9 cellular contexts compared by ENCODE assay signal in genomic region chr4:48635310-48635709, GRCh38.
DNase-seq lines count a peak whose midpoint lies in the region; ATAC-seq and TF ChIP-seq lines count a peak whose summit lies in the region.
"Had no signal": no experiment of that assay in that cellular context is flagged by ENCODE, and none has a peak within 500 bp of the region (broad histone marks: within the 10 kb centered on the region; RNA-seq: fewer than 3 reads in every experiment).

No MANE protein-coding gene starts in this region.

- no peak overlapping the region for H3K27ac ChIP-seq in endodermal cell (ENCODE audit: low read depth, low read length)

- H3K9ac ChIP-seq in endodermal cell (ENCODE audit: extremely low read depth, low read length, poor library complexity, severe bottlenecking), result no peak overlapping the region

- no peak for TF ChIP-seq CTCF in endodermal cell (conservative IDR thresholded peaks at IDR 0.05)

- no peaks in the 10 kb centered on the region for H3K27me3 ChIP-seq in endodermal cell (ENCODE audit: control insufficient read depth, insufficient read depth, low read length, poor library complexity, severe bottlenecking)

- peak; percentile 55 for ATAC-seq in GM19463 (IDR thresholded peaks at IDR 0.05; ENCODE audit: unreplicated experiment)

- H3K9me3 ChIP-seq in endodermal cell (ENCODE audit: control insufficient read depth, low read length), result no peaks in the 10 kb centered on the region

- H3K4me3 ChIP-seq in endodermal cell (ENCODE audit: low read length), result no peak overlapping the region

- H3K36me3 ChIP-seq in endodermal cell (ENCODE audit: control insufficient read depth, insufficient read depth, low read length), result peaks cover 6% of the 10 kb centered on the region

- WGBS in endodermal cell (ENCODE audit: insufficient coverage in 1 of 2, insufficient read length in 1 of 2), 2 experiments, result 95 to 96% methylated on average over 3 of the region's 3 CpGs

- DNase-seq in AG08396 (ENCODE audit: low spot score) (peak; percentile 9), SW 1271 (lab: John Stamatoyannopoulos, UW) (peak; percentile 56 to 60), kidney glomerular epithelial cell (lab: John Stamatoyannopoulos, UW) (peak; percentile 59), NCI-H524 (lab: John Stamatoyannopoulos, UW) (no peak), NCI-H345 treated with DMSO at 0.1 percent for 48 hours (lab: John Stamatoyannopoulos, UW; ENCODE audit: unreplicated experiment) (no peak), mesenteric fat pad (ENCODE audit: low spot score) (no peak), endodermal cell (no peak)
- DNase-seq: left cardiac atrium had no signal

- peaks cover 6% of the 10 kb centered on the region for H3K36me3 Mint-ChIP-seq in endodermal cell (ENCODE audit: low read depth)

- no peak overlapping the region for H3K27ac Mint-ChIP-seq in endodermal cell

- no peak overlapping the region for H3K4me3 Mint-ChIP-seq in endodermal cell

- H3K4me1 Mint-ChIP-seq in endodermal cell, result peaks cover 3% of the 10 kb centered on the region

- no peaks in the 10 kb centered on the region for H3K27me3 Mint-ChIP-seq in endodermal cell (ENCODE audit: insufficient read depth)

- H3K9me3 Mint-ChIP-seq in endodermal cell, result no peaks in the 10 kb centered on the region

- no peaks in the 10 kb centered on the region for H3K4me1 ChIP-seq in endodermal cell (ENCODE audit: control insufficient read depth, insufficient read depth, low read length)

Comparison
In these comparisons a context has a peak if more than half of its experiments do, and no peak if none do; other contexts are left out.
1. DNase-seq: peak in AG08396 (single experiment), SW 1271 (2 of 2) and kidney glomerular epithelial cell (single experiment); none in NCI-H524 (0 of 2), NCI-H345 treated with DMSO at 0.1 percent for 48 hours (single experiment), mesenteric fat pad (single experiment) and endodermal cell (single experiment).